2 cellular contexts compared by ENCODE assay signal in the genomic region with DNA sequence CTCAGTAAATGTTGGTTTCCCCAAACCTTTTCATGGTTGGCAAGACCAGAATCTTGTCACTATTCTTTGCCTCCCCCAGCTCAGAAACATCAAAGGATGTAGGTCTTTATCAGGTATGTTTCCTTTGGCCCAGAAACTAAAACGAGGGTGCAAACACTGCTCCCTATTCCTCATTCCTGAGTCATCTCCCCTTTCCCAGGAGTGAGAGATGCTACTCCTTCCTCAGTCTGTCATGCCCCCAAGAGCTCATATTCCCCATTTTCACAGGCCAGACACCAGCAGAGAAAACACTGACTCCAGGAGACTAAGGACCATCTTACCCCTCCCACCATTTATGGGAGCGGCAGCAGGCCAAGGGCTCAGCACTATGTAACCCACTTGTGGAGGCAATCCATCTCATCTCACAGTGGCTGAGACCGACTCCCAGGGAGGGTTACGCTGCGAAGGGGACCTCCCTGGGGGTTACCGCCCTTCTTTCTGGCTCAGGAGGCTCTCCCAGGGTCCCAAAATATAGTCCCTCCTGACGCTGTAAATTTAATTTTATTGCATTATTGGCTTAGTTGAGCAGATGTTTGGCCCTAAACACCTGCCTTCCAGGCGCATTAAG.
TF ChIP-seq lines count a peak whose summit lies in the region.

No MANE protein-coding gene starts in this region.

TF ChIP-seq in IMR-90, 13 proteins besides CTCF, POLR2A, EP300 and RAD21:
- TF ChIP-seq, protein P1, sequence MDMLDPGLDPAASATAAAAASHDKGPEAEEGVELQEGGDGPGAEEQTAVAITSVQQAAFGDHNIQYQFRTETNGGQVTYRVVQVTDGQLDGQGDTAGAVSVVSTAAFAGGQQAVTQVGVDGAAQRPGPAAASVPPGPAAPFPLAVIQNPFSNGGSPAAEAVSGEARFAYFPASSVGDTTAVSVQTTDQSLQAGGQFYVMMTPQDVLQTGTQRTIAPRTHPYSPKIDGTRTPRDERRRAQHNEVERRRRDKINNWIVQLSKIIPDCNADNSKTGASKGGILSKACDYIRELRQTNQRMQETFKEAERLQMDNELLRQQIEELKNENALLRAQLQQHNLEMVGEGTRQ (IDR thresholded peaks at IDR 0.05; ENCODE audit: low read depth, low read length): no peak

TF ChIP-seq in K562, 482 proteins besides CTCF, POLR2A, EP300 and RAD21:
- TF ChIP-seq ZNF12 (CRISPR knock-in tag; IDR thresholded peaks at IDR 0.05): no peak
- TF ChIP-seq NBN (IDR thresholded peaks at IDR 0.05; ENCODE audit: low read depth): no peak
- no peak for TF ChIP-seq ZBTB7A (IDR thresholded peaks at IDR 0.05; ENCODE audit: borderline replicate concordance, control insufficient read depth, low read depth, low read length)
- TF ChIP-seq, protein P2, sequence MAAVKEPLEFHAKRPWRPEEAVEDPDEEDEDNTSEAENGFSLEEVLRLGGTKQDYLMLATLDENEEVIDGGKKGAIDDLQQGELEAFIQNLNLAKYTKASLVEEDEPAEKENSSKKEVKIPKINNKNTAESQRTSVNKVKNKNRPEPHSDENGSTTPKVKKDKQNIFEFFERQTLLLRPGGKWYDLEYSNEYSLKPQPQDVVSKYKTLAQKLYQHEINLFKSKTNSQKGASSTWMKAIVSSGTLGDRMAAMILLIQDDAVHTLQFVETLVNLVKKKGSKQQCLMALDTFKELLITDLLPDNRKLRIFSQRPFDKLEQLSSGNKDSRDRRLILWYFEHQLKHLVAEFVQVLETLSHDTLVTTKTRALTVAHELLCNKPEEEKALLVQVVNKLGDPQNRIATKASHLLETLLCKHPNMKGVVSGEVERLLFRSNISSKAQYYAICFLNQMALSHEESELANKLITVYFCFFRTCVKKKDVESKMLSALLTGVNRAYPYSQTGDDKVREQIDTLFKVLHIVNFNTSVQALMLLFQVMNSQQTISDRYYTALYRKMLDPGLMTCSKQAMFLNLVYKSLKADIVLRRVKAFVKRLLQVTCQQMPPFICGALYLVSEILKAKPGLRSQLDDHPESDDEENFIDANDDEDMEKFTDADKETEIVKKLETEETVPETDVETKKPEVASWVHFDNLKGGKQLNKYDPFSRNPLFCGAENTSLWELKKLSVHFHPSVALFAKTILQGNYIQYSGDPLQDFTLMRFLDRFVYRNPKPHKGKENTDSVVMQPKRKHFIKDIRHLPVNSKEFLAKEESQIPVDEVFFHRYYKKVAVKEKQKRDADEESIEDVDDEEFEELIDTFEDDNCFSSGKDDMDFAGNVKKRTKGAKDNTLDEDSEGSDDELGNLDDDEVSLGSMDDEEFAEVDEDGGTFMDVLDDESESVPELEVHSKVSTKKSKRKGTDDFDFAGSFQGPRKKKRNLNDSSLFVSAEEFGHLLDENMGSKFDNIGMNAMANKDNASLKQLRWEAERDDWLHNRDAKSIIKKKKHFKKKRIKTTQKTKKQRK (IDR thresholded peaks at IDR 0.05; ENCODE audit: borderline replicate concordance, low read depth, low read length): no peak
- TF ChIP-seq SREBF1 (IDR thresholded peaks at IDR 0.05; ENCODE audit: borderline replicate concordance, low read depth, low read length): no peak
- no peak for TF ChIP-seq ZNF175 (CRISPR knock-in tag; IDR thresholded peaks at IDR 0.05; ENCODE audit: low read depth)
- no peak for TF ChIP-seq IRF1 (CRISPR knock-in tag; IDR thresholded peaks at IDR 0.05; ENCODE audit: borderline replicate concordance)
- TF ChIP-seq PCBP2 (IDR thresholded peaks at IDR 0.05; ENCODE audit: low read depth, low read length, poor library complexity, severe bottlenecking): no peak
